ENCODE assay signal across 8 cellular contexts in genomic region chr9:125745682-125746016, GRCh38. TPM values are rescaled to one million over a fixed set of nuclear protein-coding genes. Genes with fewer than 3 reads are reported as not detected.
DNase-seq lines count a peak whose midpoint lies in the region; ATAC-seq, FAIRE-seq and TF ChIP-seq lines count a peak whose summit lies in the region.

No MANE protein-coding gene starts in this region.

- no peaks in the 10 kb centered on the region for H3K9me1 ChIP-seq in endothelial cell of umbilical vein (replicated peaks; ENCODE audit: control insufficient read depth, extremely low read depth, insufficient read depth, low read length)

- H3K9me3 Mint-ChIP-seq in CD8-positive, alpha-beta memory T cell, result no peaks in the 10 kb centered on the region

- no peak overlapping the region for H3K9ac ChIP-seq in endothelial cell of umbilical vein (replicated peaks; ENCODE audit: extremely low read depth, insufficient read depth, low read length)

- H4K20me1 ChIP-seq in OCI-LY7 (ENCODE audit: insufficient read depth, low read length) (peaks cover 2% of the 10 kb centered on the region; the same call in 1 of the 2 replicates), endothelial cell of umbilical vein (replicated peaks; ENCODE audit: control insufficient read depth, extremely low read depth, insufficient read depth, low read length) (no peaks in the 10 kb centered on the region)

- 13 to 23% (median 14%) methylated on average over 6 of the region's 6 CpGs for WGBS in ovary, 3 donors

- ATAC-seq in GM19397 (IDR thresholded peaks at IDR 0.05; ENCODE audit: unreplicated experiment), result no peak

- intact Hi-C loops in OCI-LY7 (cut with micrococcal nuclease; ENCODE audit: unreplicated experiment) (loop anchor here (2.0 to 5.0 kb wide), 2 partner anchors 75 to 338 kb away; no protein-coding TSS in a partner anchor), endothelial cell of umbilical vein (cut with micrococcal nuclease) (loop anchor here (1.0 to 5.0 kb wide), 7 partner anchors 39 to 338 kb away; partner anchors contain the start of gene MAPKAP1), ovary (cut with DNase I) (loop anchor here in 2 of 4 donors (5.0 to 10.0 kb wide), 4 partner anchors 142 to 479 kb away; no protein-coding TSS in a partner anchor)

- H3K4me3 ChIP-seq in CD8-positive, alpha-beta memory T cell (ENCODE audit: low read length), result peak overlapping the region; percentile 78
- peak overlapping the region; percentile 67 for H3K4me3 ChIP-seq in OCI-LY7 (ENCODE audit: low read depth, low read length, poor library complexity, severe bottlenecking)
- H3K4me3 ChIP-seq in endothelial cell of umbilical vein (replicated peaks in 1 of 3; ENCODE audit: insufficient read depth in 1 of 3, low read depth in 1 of 3, low read length in 3 of 3), result peak overlapping the region in 2 of 3 experiments; percentile 22 to 92
- H3K4me3 ChIP-seq in ovary, result peak overlapping the region; percentile 77

- DNase-seq in CD8-positive, alpha-beta memory T cell, result peak in 1 of 5 donors; percentile 1
- no peak for DNase-seq in OCI-LY7 (ENCODE audit: low spot score)
- no peak for DNase-seq in endothelial cell of umbilical vein (ENCODE audit: low read depth, low spot score)
- DNase-seq in ovary, result no peak
- no peak for DNase-seq in SIG-M5 (lab: John Stamatoyannopoulos, UW)
- no peak for DNase-seq in NCI-H524 treated with DMSO at 0.1 percent for 48 hours (lab: John Stamatoyannopoulos, UW)
- DNase-seq in iPS-NIHi7 (ENCODE audit: extremely low spot score), result no peak

- H3K27ac ChIP-seq in CD8-positive, alpha-beta memory T cell (ENCODE audit: low read depth, low read length), result no peak overlapping the region
- H3K27ac ChIP-seq in OCI-LY7 (ENCODE audit: low read depth, low read length, poor library complexity, severe bottlenecking), result peak overlapping the region; percentile 81
- no peak overlapping the region for H3K27ac ChIP-seq in endothelial cell of umbilical vein (ENCODE audit: insufficient read depth, low read depth, low read length)
- peak overlapping the region in 1 of 2 donors; percentile 87 for H3K27ac ChIP-seq in ovary

- H3K27me3 ChIP-seq in CD8-positive, alpha-beta memory T cell (ENCODE audit: insufficient read depth, low read length, poor library complexity, severe bottlenecking), result no peaks in the 10 kb centered on the region
- H3K27me3 ChIP-seq in endothelial cell of umbilical vein (ENCODE audit: control insufficient read depth in 2 of 2, insufficient read depth in 2 of 2, low read length in 2 of 2) (peaks cover 3 to 4% of the 10 kb centered on the region in 2 experiments), ovary (no peaks in the 10 kb centered on the region)

- peaks cover 22% of the 10 kb centered on the region for H3K4me1 ChIP-seq in CD8-positive, alpha-beta memory T cell (ENCODE audit: insufficient read depth, low read length)
- H3K4me1 ChIP-seq in OCI-LY7 (ENCODE audit: insufficient read depth, low read length, poor library complexity, severe bottlenecking), result peaks cover 26% of the 10 kb centered on the region
- H3K4me1 ChIP-seq in endothelial cell of umbilical vein (ENCODE audit: control insufficient read depth, extremely low read depth, insufficient read depth, low read length), result peaks cover 21% of the 10 kb centered on the region
- no peaks in the 10 kb centered on the region for H3K4me1 ChIP-seq in ovary (ENCODE audit: insufficient read depth)

- peaks cover 1 to 3% of the 10 kb centered on the region in 2 donors for H3K27me3 Mint-ChIP-seq in CD8-positive, alpha-beta memory T cell

- CTCF ChIA-PET in CD8-positive, alpha-beta memory T cell (lab: Charles Lee), result interaction anchor here (1.4 kb wide), 1 partner anchor 39 kb away, joined by 4 read pairs; the partner anchor contains the start of gene MAPKAP1
- CTCF ChIA-PET in OCI-LY7 (lab: Charles Lee; ENCODE audit: unreplicated experiment), result no interaction called here
- CTCF ChIA-PET in endothelial cell of umbilical vein (lab: Charles Lee), result interaction anchor here (1.0 to 1.5 kb wide), 5 partner anchors 39 to 338 kb away, joined by 3 to 10 read pairs (median 6); partner anchors contain the start of gene MAPKAP1

- H2AFZ ChIP-seq in OCI-LY7 (ENCODE audit: low read length), result peak overlapping the region; percentile 97; the same call in 1 of the 2 replicates
- H2AFZ ChIP-seq in endothelial cell of umbilical vein (ENCODE audit: low read depth, low read length), result peak overlapping the region; percentile 45

- TF ChIP-seq CTCF in OCI-LY7 (conservative IDR thresholded peaks at IDR 0.05; ENCODE audit: low read length) (no peak), endothelial cell of umbilical vein (IDR thresholded peaks at IDR 0.05; ENCODE audit: extremely low read depth in 1 of 2, insufficient read depth in 1 of 2, low read depth in 1 of 2, low read length in 2 of 2) (no peak), ovary (IDR thresholded peaks at IDR 0.05) (no peak)

- TF ChIP-seq POLR2A in endothelial cell of umbilical vein (IDR thresholded peaks at IDR 0.05; ENCODE audit: low read depth, low read length) (no peak), ovary (IDR thresholded peaks at IDR 0.05) (no peak)

- H3K79me2 ChIP-seq in OCI-LY7 (ENCODE audit: insufficient read depth, low read depth, low read length), result no peaks in the 10 kb centered on the region
- H3K79me2 ChIP-seq in endothelial cell of umbilical vein (ENCODE audit: control insufficient read depth, insufficient read depth, low read length), result peaks cover 26% of the 10 kb centered on the region

- FAIRE-seq in endothelial cell of umbilical vein (lab: Jason Lieb, UNC), result no peak

- no peak for TF ChIP-seq EP300 in ovary (IDR thresholded peaks at IDR 0.05)

- POLR2A ChIA-PET in CD8-positive, alpha-beta memory T cell (lab: Charles Lee), result interaction anchor here (0.5 to 1.2 kb wide), 4 partner anchors 39 to 328 kb away, joined by 3 to 4 read pairs (median 3); partner anchors contain the start of gene MAPKAP1
- POLR2A ChIA-PET in OCI-LY7 (lab: Charles Lee) (interaction anchor here (0.6 to 2.1 kb wide), 6 partner anchors 13 to 475 kb away, joined by 3 to 9 read pairs (median 3); partner anchors contain the start of gene MAPKAP1), endothelial cell of umbilical vein (lab: Charles Lee) (interaction anchor here (0.7 to 1.0 kb wide), 2 partner anchors 39 to 47 kb away, joined by 3 to 5 read pairs; partner anchors contain the start of gene MAPKAP1)

- peak overlapping the region in 6 of 8 donors; percentile 81 to 95 (median 90) for H3K27ac Mint-ChIP-seq in CD8-positive, alpha-beta memory T cell

- H3K9me3 ChIP-seq in CD8-positive, alpha-beta memory T cell (ENCODE audit: low read length), result no peaks in the 10 kb centered on the region
- no peaks in the 10 kb centered on the region for H3K9me3 ChIP-seq in OCI-LY7 (ENCODE audit: low read length)
- no peaks in the 10 kb centered on the region for H3K9me3 ChIP-seq in endothelial cell of umbilical vein (replicated peaks; ENCODE audit: control insufficient read depth, insufficient read depth, low read length)
- no peaks in the 10 kb centered on the region for H3K9me3 ChIP-seq in ovary

- no peaks in the 10 kb centered on the region for H3K36me3 ChIP-seq in CD8-positive, alpha-beta memory T cell (ENCODE audit: insufficient read depth, low read length)
- H3K36me3 ChIP-seq in OCI-LY7 (ENCODE audit: insufficient read depth, low read length) (peaks cover 19% of the 10 kb centered on the region), endothelial cell of umbilical vein (ENCODE audit: control insufficient read depth in 2 of 2, extremely low read depth in 1 of 2, insufficient read depth in 2 of 2, low read length in 2 of 2) (no peaks in the 10 kb centered on the region), ovary (no peaks in the 10 kb centered on the region)

- H3K4me3 Mint-ChIP-seq in CD8-positive, alpha-beta memory T cell, result peak overlapping the region; percentile 94 to 98 (median 96)

- dilution Hi-C loops in endothelial cell of umbilical vein (cut with MboI; ENCODE audit: extremely low pct_ligation_motif_present, low sequenced_read_pairs), result no loop called here

- H3K36me3 Mint-ChIP-seq in CD8-positive, alpha-beta memory T cell, result peaks cover 0 to 9% (median 0%) of the 10 kb centered on the region in 3 donors

- H3K4me2 ChIP-seq in OCI-LY7 (ENCODE audit: low read length), result peak overlapping the region; percentile 83
- H3K4me2 ChIP-seq in endothelial cell of umbilical vein (ENCODE audit: insufficient read depth, low read length), result peak overlapping the region; percentile 51

- peaks cover 22 to 32% (median 23%) of the 10 kb centered on the region in 3 donors for H3K4me1 Mint-ChIP-seq in CD8-positive, alpha-beta memory T cell

- no TSS peak for BruUV-seq in OCI-LY7 (replicated peaks; lab: Mats Ljungman, UMichigan)
- no TSS peak for BruUV-seq in endothelial cell of umbilical vein (replicated peaks; lab: Mats Ljungman, UMichigan)

- no peaks in the 10 kb centered on the region for H3K9me2 ChIP-seq in OCI-LY7 (ENCODE audit: insufficient read depth, low read length)

RNA-seq across cellular contexts. Expression of gene PBX3, which starts 1.5 kb away (rescaled TPM):
- total RNA-seq in CD8-positive, alpha-beta memory T cell, result 10 to 100 TPM; 12.8 to 13.4 TPM
- polyA plus RNA-seq in CD8-positive, alpha-beta memory T cell, result 4.6 TPM
- total RNA-seq in OCI-LY7 (2014; rRNA removed; shearing (Covaris generic)), result 54.6 and 67.3 TPM in 2 replicates
- 40.8 and 49.2 TPM in 2 replicates for total RNA-seq in OCI-LY7 (2022)
- total RNA-seq in endothelial cell of umbilical vein, result 42.0 and 42.4 TPM in 2 replicates
- polyA plus RNA-seq in endothelial cell of umbilical vein, result 17.4 and 18.8 TPM in 2 replicates
- 25.5 and 25.6 TPM in 2 replicates for polyA plus RNA-seq in endothelial cell of umbilical vein (2011; cell fraction: cytosol; rRNA removed)
- 65.2 and 78.8 TPM in 2 replicates for polyA plus RNA-seq in endothelial cell of umbilical vein (2011; cell fraction: nucleus; rRNA removed)
- 22.4 and 24.1 TPM in 2 replicates for polyA plus RNA-seq in endothelial cell of umbilical vein (2012)
- polyA minus RNA-seq in endothelial cell of umbilical vein, result 39.4 and 65.2 TPM in 2 replicates
- polyA minus RNA-seq in endothelial cell of umbilical vein (2011; cell fraction: cytosol; rRNA and poly(A)+ RNA removed), result 13.8 TPM
- polyA minus RNA-seq in endothelial cell of umbilical vein (2011; cell fraction: nucleus; rRNA and poly(A)+ RNA removed), result 168 and 238 TPM in 2 replicates
- total RNA-seq in ovary, result 100 to 1,000 TPM in 5 of 7 donors, 10 to 100 TPM in 2; 81.5 to 199 (median 149) TPM
- polyA plus RNA-seq in ovary, result 10 to 100 TPM; 52.6 to 72.8 TPM

RNA-seq across cellular contexts. Expression of gene MAPKAP1, which starts 38.6 kb away (rescaled TPM):
- 100 to 1,000 TPM; 111 to 119 TPM for total RNA-seq in CD8-positive, alpha-beta memory T cell
- polyA plus RNA-seq in CD8-positive, alpha-beta memory T cell, result 64.7 TPM
- total RNA-seq in OCI-LY7 (2014; rRNA removed; shearing (Covaris generic)), result 66.2 and 72.4 TPM in 2 replicates
- total RNA-seq in OCI-LY7 (2022) (78.8 and 85.5 TPM in 2 replicates), endothelial cell of umbilical vein (98.6 and 99.1 TPM in 2 replicates), ovary (10 to 100 TPM; 43.3 to 77.2 (median 50.2) TPM)
- polyA plus RNA-seq in endothelial cell of umbilical vein (61.9 and 72.4 TPM in 2 replicates), ovary (10 to 100 TPM; 45.9 to 86.5 TPM)
- 91.6 and 99.2 TPM in 2 replicates for polyA plus RNA-seq in endothelial cell of umbilical vein (2011; cell fraction: cytosol; rRNA removed)
- polyA plus RNA-seq in endothelial cell of umbilical vein (2011; cell fraction: nucleus; rRNA removed), result 112 and 118 TPM in 2 replicates
- polyA plus RNA-seq in endothelial cell of umbilical vein (2012), result 85.1 and 104 TPM in 2 replicates
- 137 and 176 TPM in 2 replicates for polyA minus RNA-seq in endothelial cell of umbilical vein
- 35.0 TPM for polyA minus RNA-seq in endothelial cell of umbilical vein (2011; cell fraction: cytosol; rRNA and poly(A)+ RNA removed)
- 153 and 183 TPM in 2 replicates for polyA minus RNA-seq in endothelial cell of umbilical vein (2011; cell fraction: nucleus; rRNA and poly(A)+ RNA removed)
